Comparison of ENCODE assay signal across 16 cellular contexts in genomic region chr17:78608804-78609186, GRCh38. TPM values are rescaled to one million over a fixed set of nuclear protein-coding genes. Genes with fewer than 3 reads are reported as not detected.
DNase-seq lines count a peak whose midpoint lies in the region; ATAC-seq and TF ChIP-seq lines count a peak whose summit lies in the region.
"Had no signal": no experiment of that assay in that cellular context is flagged by ENCODE, and none has a peak within 500 bp of the region (broad histone marks: within the 10 kb centered on the region; RNA-seq: fewer than 3 reads in every experiment).

No MANE protein-coding gene starts in this region.

- intact Hi-C loops in spleen (cut with DNase I; ENCODE audit: low total_unique reads) = no loop called here
- intact Hi-C loops in transverse colon (cut with DNase I; ENCODE audit: low total_unique reads) = no loop called here

- no peak overlapping the region for H3K14ac ChIP-seq in trophoblast cell (ENCODE audit: low read length)

- H3K27me3 ChIP-seq in trophoblast cell (ENCODE audit: insufficient read depth, low read length) = no peaks in the 10 kb centered on the region
- peaks cover 0 to 9% (median 0%) of the 10 kb centered on the region in 7 donors for H3K27me3 ChIP-seq in spleen (replicated peaks in 1 of 7)
- no peaks in the 10 kb centered on the region for H3K27me3 ChIP-seq in transverse colon
- H3K27me3 ChIP-seq in MM.1S (replicated peaks; ENCODE audit: insufficient read depth, low read length) = peaks cover 93% of the 10 kb centered on the region
- H3K27me3 ChIP-seq: BE2C had no signal

- no peak for TF ChIP-seq CTCF in coronary artery (IDR thresholded peaks at IDR 0.05)
- no peak for TF ChIP-seq CTCF in spleen (IDR thresholded peaks at IDR 0.05 in 8 of 11, conservative IDR thresholded peaks at IDR 0.05 in 3 of 11)
- TF ChIP-seq CTCF in transverse colon (IDR thresholded peaks at IDR 0.05) = no peak
- no peak for TF ChIP-seq CTCF in MM.1S (IDR thresholded peaks at IDR 0.05; ENCODE audit: low read length)

- DNase-seq in coronary artery (ENCODE audit: low spot score) = no peak
- DNase-seq in trophoblast cell = no peak
- peak; percentile 5 for DNase-seq in spleen
- no peak for DNase-seq in transverse colon
- DNase-seq in HCEC 1CT = no peak
- DNase-seq in MM.1S = no peak
- DNase-seq: BE2C; CD4-positive, CD25-positive, alpha-beta regulatory T cell; CD8-positive, alpha-beta memory T cell; COR-L47; DMS 273 treated with DMSO at 0.1 percent for 48 hours; DMS53; GDM1; H9 had no signal

- no peak for TF ChIP-seq EP300 in transverse colon (IDR thresholded peaks at IDR 0.05; ENCODE audit: low read depth)

- no peaks in the 10 kb centered on the region for H4K20me1 ChIP-seq in MM.1S (ENCODE audit: insufficient read depth, low read length)

- H4K91ac ChIP-seq in trophoblast cell (ENCODE audit: low read depth, low read length) = peak overlapping the region; percentile 13

- no peak overlapping the region for H3K9ac ChIP-seq in trophoblast cell (ENCODE audit: low read length)
- no peak overlapping the region for H3K9ac ChIP-seq in MM.1S (ENCODE audit: low read length)

- no peak overlapping the region for H3K23ac ChIP-seq in trophoblast cell (ENCODE audit: low read length)

- ATAC-seq in GM19395 (IDR thresholded peaks at IDR 0.05; ENCODE audit: unreplicated experiment) = no peak

- H2BK5ac ChIP-seq in trophoblast cell (ENCODE audit: low read depth, low read length, poor library complexity) = no peak overlapping the region

- no peak overlapping the region for H2BK12ac ChIP-seq in trophoblast cell (ENCODE audit: low read length)

- H3K79me2 ChIP-seq in trophoblast cell (ENCODE audit: control insufficient read depth, insufficient read depth, low read length, poor library complexity) (no peaks in the 10 kb centered on the region), MM.1S (ENCODE audit: low read length) (no peaks in the 10 kb centered on the region)

- no peak overlapping the region for H4K8ac ChIP-seq in trophoblast cell (ENCODE audit: low read depth, low read length)

- in situ Hi-C loops in transverse colon (cut with MboI; ENCODE audit: low pct_ligation_motif_present in 1 of 4, low pct_unique_long_range_greater_than_20kb in 1 of 4, low sequenced_read_pairs in 3 of 4) = no loop called here

- H4K12ac ChIP-seq in trophoblast cell (ENCODE audit: low read depth, low read length) = no peak overlapping the region

- peak overlapping the region; percentile 2 to 55 for H3K27ac ChIP-seq in coronary artery
- H3K27ac ChIP-seq in trophoblast cell (ENCODE audit: low read depth, low read length) = no peak overlapping the region
- H3K27ac ChIP-seq in spleen = no peak overlapping the region
- H3K27ac ChIP-seq in transverse colon = peak overlapping the region in 3 of 4 donors; percentile 53 to 75 (median 60)
- no peak overlapping the region for H3K27ac ChIP-seq in MM.1S (ENCODE audit: low read length)

- peaks cover 13 to 17% of the 10 kb centered on the region in 2 experiments for H3K4me1 ChIP-seq in trophoblast cell (ENCODE audit: control insufficient read depth in 1 of 2, insufficient read depth in 2 of 2, low read length in 2 of 2)
- H3K4me1 ChIP-seq in spleen = no peaks in the 10 kb centered on the region
- H3K4me1 ChIP-seq in transverse colon = peaks cover 0 to 15% (median 2%) of the 10 kb centered on the region in 4 donors
- H3K4me1 ChIP-seq in MM.1S (ENCODE audit: low read length) = no peaks in the 10 kb centered on the region
- H3K4me1 ChIP-seq: BE2C had no signal

- H3K4me2 ChIP-seq in trophoblast cell (ENCODE audit: low read length) = no peak overlapping the region
- H3K4me2 ChIP-seq in MM.1S (ENCODE audit: low read depth, low read length) = no peak overlapping the region

- no peak overlapping the region for H3K4me3 ChIP-seq in coronary artery
- H3K4me3 ChIP-seq in trophoblast cell (ENCODE audit: low read depth, low read length) = no peak overlapping the region
- no peak overlapping the region for H3K4me3 ChIP-seq in spleen
- no peak overlapping the region for H3K4me3 ChIP-seq in transverse colon
- no peak overlapping the region for H3K4me3 ChIP-seq in MM.1S (ENCODE audit: low read length)

- no peaks in the 10 kb centered on the region for H3F3A ChIP-seq in MM.1S (ENCODE audit: insufficient read depth, low read length)

- no peak overlapping the region for H2AK5ac ChIP-seq in trophoblast cell (ENCODE audit: low read length)

- H2BK120ac ChIP-seq in trophoblast cell (ENCODE audit: insufficient read depth, low read length, poor library complexity) = no peak overlapping the region

- no peak for TF ChIP-seq POLR2A in spleen (IDR thresholded peaks at IDR 0.05)
- TF ChIP-seq POLR2A in transverse colon (IDR thresholded peaks at IDR 0.05) = no peak

- H3K79me1 ChIP-seq in trophoblast cell (ENCODE audit: low read length) = peaks cover 9% of the 10 kb centered on the region

- no peaks in the 10 kb centered on the region for H3K9me2 ChIP-seq in MM.1S (replicated peaks; ENCODE audit: insufficient read depth, low read length)

- H3K9me3 ChIP-seq in trophoblast cell (ENCODE audit: insufficient read depth, low read depth, low read length) (no peaks in the 10 kb centered on the region), spleen (peaks cover 0 to 4% (median 0%) of the 10 kb centered on the region in 8 donors), transverse colon (no peaks in the 10 kb centered on the region), MM.1S (replicated peaks; ENCODE audit: insufficient read depth, low read length) (no peaks in the 10 kb centered on the region)
- H3K9me3 ChIP-seq: BE2C had no signal

- H3K18ac ChIP-seq in trophoblast cell (ENCODE audit: low read length) = no peak overlapping the region

- H3K4ac ChIP-seq in trophoblast cell (ENCODE audit: low read depth, low read length) = no peak overlapping the region

- WGBS in trophoblast cell (ENCODE audit: extremely low coverage, insufficient coverage, insufficient read length) = no CpG with 5 or more reads among the region's 8 CpGs
- 81 to 86% (median 84%) methylated on average over 8 of the region's 8 CpGs for WGBS in spleen, 5 donors
- 58 to 66% methylated on average over 8 of the region's 8 CpGs for WGBS in transverse colon (ENCODE audit: low coverage in 1 of 2), 2 donors

- H3K36me3 ChIP-seq in trophoblast cell (ENCODE audit: control insufficient read depth in 1 of 2, insufficient read depth in 2 of 2, low read length in 2 of 2) (no peaks in the 10 kb centered on the region), spleen (no peaks in the 10 kb centered on the region), transverse colon (no peaks in the 10 kb centered on the region), MM.1S (replicated peaks; ENCODE audit: insufficient read depth, low read length) (no peaks in the 10 kb centered on the region)
- H3K36me3 ChIP-seq: BE2C had no signal

- no peak overlapping the region for H2AFZ ChIP-seq in trophoblast cell (ENCODE audit: insufficient read depth, low read length, poor library complexity)
- H2AFZ ChIP-seq in MM.1S (ENCODE audit: low read length) = no peak overlapping the region

RNA-seq across cellular contexts. Expression of gene DNAH17, which starts 31.6 kb away (rescaled TPM):
- polyA plus RNA-seq in trophoblast cell (2013) = 0.31 and 0.32 TPM in 2 replicates
- total RNA-seq in spleen (1 to 10 TPM in 1 of 7 donors, under 1 TPM in 5, not detected in 1; 0.29 to 1.0 (median 0.77) TPM), transverse colon (under 1 TPM in 1 of 4 donors, not detected in 3; under 0.01 TPM)
- polyA plus RNA-seq in spleen = under 1 TPM; 0.06 to 0.72 (median 0.32) TPM
- total RNA-seq: HT-29 had no signal
- polyA plus RNA-seq: CD8-positive, alpha-beta memory T cell had no signal

Comparison
In these comparisons a context has a peak if more than half of its experiments do, and no peak if none do; other contexts are left out.
1. H3K27ac ChIP-seq: peak in coronary artery (2 of 2) and transverse colon (3 of 4); none in trophoblast cell (single experiment), spleen (0 of 8) and MM.1S (single experiment).